ENCODE assay signal across 10 cellular contexts in genomic region chrX:9829308-9830267, GRCh38. TPM values are rescaled to one million over a fixed set of nuclear protein-coding genes. Genes with fewer than 3 reads are reported as not detected.
A peak's percentile ranks its signal among the peaks of the same experiment; 100 is the strongest.
DNase-seq lines count a peak whose midpoint lies in the region; ATAC-seq and TF ChIP-seq lines count a peak whose summit lies in the region.
"Had no signal": no experiment of that assay in that cellular context is flagged by ENCODE, and none has a peak within 500 bp of the region (broad histone marks: within the 10 kb centered on the region; RNA-seq: fewer than 3 reads in every experiment).

No MANE protein-coding gene starts in this region.

- peak overlapping the region; percentile 45; the same call in 1 of the 2 replicates for H3K27ac ChIP-seq in HCT116 (ENCODE audit: low read depth, low read length)
- H3K27ac ChIP-seq in MM.1S (ENCODE audit: low read length), result peak overlapping the region; percentile 58; the same call in 1 of the 2 replicates
- no peak overlapping the region for H3K27ac ChIP-seq in GM23338 (ENCODE audit: low read depth)
- H3K27ac ChIP-seq: skin epidermis had no signal

- H3F3A ChIP-seq in MM.1S (ENCODE audit: insufficient read depth, low read length) (peaks cover 8% of the 10 kb centered on the region), GM23338 (replicated peaks; ENCODE audit: low read depth) (no peaks in the 10 kb centered on the region)

- H3K9ac ChIP-seq in HCT116 (ENCODE audit: low read length) (no peak overlapping the region), MM.1S (ENCODE audit: low read length) (no peak overlapping the region)

- RAD21 ChIA-PET in HCT116 (lab: Charles Lee; ENCODE audit: low non-redundant PET in 1 of 2, low total read pairs in 2 of 2, uncharacterized antibody in 2 of 2, unreplicated experiment in 2 of 2), result no interaction called here

- peak; percentile 77 for ATAC-seq in GM18861 (IDR thresholded peaks at IDR 0.05; ENCODE audit: unreplicated experiment)
- peak; percentile 90 for ATAC-seq in HCT116
- ATAC-seq in GM23338, result no peak

- 0 out of 6 replicates have a peak, but pooled peaks of 2 of the 3 experiments have one; percentile 7 to 28 for TF ChIP-seq CTCF in HCT116 (IDR thresholded peaks at IDR 0.05 in 2 of 3, conservative IDR thresholded peaks at IDR 0.05 in 1 of 3; ENCODE audit: borderline replicate concordance in 1 of 3, insufficient read depth in 1 of 3, low read depth in 2 of 3, low read length in 2 of 3)
- TF ChIP-seq CTCF in MM.1S (IDR thresholded peaks at IDR 0.05; ENCODE audit: low read length), result no peak
- TF ChIP-seq CTCF in kidney epithelial cell (IDR thresholded peaks at IDR 0.05; ENCODE audit: insufficient read depth, low read length, poor library complexity, severe bottlenecking), result no peak
- TF ChIP-seq CTCF in GM23338 (conservative IDR thresholded peaks at IDR 0.05; ENCODE audit: low read depth in 2 of 2), result no peak

- no peak overlapping the region for H2AFZ ChIP-seq in HCT116 (ENCODE audit: low read depth, low read length, poor library complexity, severe bottlenecking)
- no peak overlapping the region for H2AFZ ChIP-seq in MM.1S (ENCODE audit: low read length)
- H2AFZ ChIP-seq in GM23338, result no peak overlapping the region

- CTCF ChIA-PET in HCT116 (lab: Charles Lee), result no interaction called here

- peaks cover 4% of the 10 kb centered on the region; the same call in 1 of the 3 replicates for H3K36me3 Mint-ChIP-seq in GM23338 (ENCODE audit: low read depth)

- H3K4me2 ChIP-seq in HCT116 (ENCODE audit: low read length), result peak overlapping the region; percentile 58
- peak overlapping the region; percentile 62 for H3K4me2 ChIP-seq in MM.1S (ENCODE audit: low read depth, low read length)
- no peak overlapping the region for H3K4me2 ChIP-seq in GM23338

- no peaks in the 10 kb centered on the region for H3K9me3 Mint-ChIP-seq in GM23338

- H3K9me2 ChIP-seq in HCT116 (ENCODE audit: insufficient read depth), result no peaks in the 10 kb centered on the region
- no peaks in the 10 kb centered on the region for H3K9me2 ChIP-seq in MM.1S (replicated peaks; ENCODE audit: insufficient read depth, low read length)
- H3K9me2 ChIP-seq in GM23338 (ENCODE audit: insufficient read depth), result no peaks in the 10 kb centered on the region

- H3K9me3 ChIP-seq in HCT116 (ENCODE audit: control insufficient read depth in 1 of 2, insufficient read depth in 1 of 2, low read depth in 1 of 2, low read length in 2 of 2), result no peaks in the 10 kb centered on the region
- H3K9me3 ChIP-seq in MM.1S (replicated peaks; ENCODE audit: insufficient read depth, low read length), result no peaks in the 10 kb centered on the region
- H3K9me3 ChIP-seq: breast epithelium had no signal

- H3K27ac Mint-ChIP-seq in GM23338, result no peak overlapping the region

- H3K4me1 ChIP-seq in HCT116 (ENCODE audit: control insufficient read depth in 1 of 2, insufficient read depth in 2 of 2, low read length in 2 of 2) (peaks cover 10 to 20% of the 10 kb centered on the region in 2 experiments), MM.1S (ENCODE audit: low read length) (peaks cover 22% of the 10 kb centered on the region), GM23338 (ENCODE audit: insufficient read depth) (peaks cover 10% of the 10 kb centered on the region)
- H3K4me1 ChIP-seq: breast epithelium had no signal

- H3K79me2 ChIP-seq in HCT116 (ENCODE audit: insufficient read depth, low read length) (no peaks in the 10 kb centered on the region), MM.1S (ENCODE audit: low read length) (no peaks in the 10 kb centered on the region), GM23338 (replicated peaks; ENCODE audit: insufficient read depth) (peaks cover 6% of the 10 kb centered on the region; the same call in 1 of the 2 replicates)

- no peaks in the 10 kb centered on the region for H3K27me3 Mint-ChIP-seq in GM23338 (ENCODE audit: insufficient read depth, low read depth, poor library complexity)

- POLR2A ChIA-PET in HCT116 (lab: Charles Lee), result no interaction called here

- H3K27me3 ChIP-seq in HCT116 (ENCODE audit: insufficient read depth, low read length) (no peaks in the 10 kb centered on the region), MM.1S (replicated peaks; ENCODE audit: insufficient read depth, low read length) (no peaks in the 10 kb centered on the region), kidney epithelial cell (ENCODE audit: control insufficient read depth, insufficient read depth, low read length) (no peaks in the 10 kb centered on the region), GM23338 (ENCODE audit: insufficient read depth) (no peaks in the 10 kb centered on the region)

- no peak overlapping the region for H3K4me3 Mint-ChIP-seq in GM23338

- BruUV-seq in HCT116 (replicated peaks; lab: Mats Ljungman, UMichigan), result no TSS peak

- peak; percentile 44 for TF ChIP-seq RAD21 in HCT116 (IDR thresholded peaks at IDR 0.05; ENCODE audit: low read depth)

- no peaks in the 10 kb centered on the region for H3K36me3 ChIP-seq in HCT116 (ENCODE audit: control insufficient read depth in 1 of 2, insufficient read depth in 2 of 2, low read length in 2 of 2)
- H3K36me3 ChIP-seq in MM.1S (replicated peaks; ENCODE audit: insufficient read depth, low read length), result no peaks in the 10 kb centered on the region
- H3K36me3 ChIP-seq in kidney epithelial cell (ENCODE audit: control insufficient read depth, insufficient read depth, low read length), result no peaks in the 10 kb centered on the region
- H3K36me3 ChIP-seq in GM23338 (ENCODE audit: insufficient read depth), result no peaks in the 10 kb centered on the region
- H3K36me3 ChIP-seq: breast epithelium had no signal

- intact Hi-C loops in HCT116 (cut with micrococcal nuclease), result loop anchor here (5.0 kb wide), 1 partner anchor 42 kb away; the partner anchor contains the start of gene SHROOM2

- H4K20me1 ChIP-seq in HCT116 (ENCODE audit: insufficient read depth), result no peaks in the 10 kb centered on the region
- no peaks in the 10 kb centered on the region for H4K20me1 ChIP-seq in MM.1S (ENCODE audit: insufficient read depth, low read length)
- H4K20me1 ChIP-seq in GM23338 (replicated peaks; ENCODE audit: insufficient read depth), result no peaks in the 10 kb centered on the region; the same call in 1 of the 2 replicates

- H3K4me1 Mint-ChIP-seq in GM23338, result peaks cover 48% of the 10 kb centered on the region

- TF ChIP-seq POLR2A in HCT116 (IDR thresholded peaks at IDR 0.05; ENCODE audit: borderline replicate concordance, extremely low read depth, insufficient read depth, insufficient read length), result no peak

- DNase-seq in HCT116 (ENCODE audit: low read depth, low spot score), result peak; percentile 65
- DNase-seq in MM.1S, result peak; percentile 83
- peak; percentile 92 for DNase-seq in kidney epithelial cell (ENCODE audit: low read depth)
- no peak for DNase-seq in GM23338 (ENCODE audit: low spot score)
- DNase-seq in DMS114 treated with DMSO at 0.1 percent for 48 hours (lab: John Stamatoyannopoulos, UW; ENCODE audit: unreplicated experiment), result no peak
- DNase-seq in anterior cingulate cortex (lab: John Stamatoyannopoulos, UW), result no peak
- no peak for DNase-seq in hepatic stellate cell (ENCODE audit: low spot score)

- H3K4me3 ChIP-seq in HCT116 (replicated peaks in 1 of 2; ENCODE audit: low read depth in 1 of 2, low read length in 2 of 2) (0 out of 4 replicates have a peak overlapping the region, but pooled peaks of 1 of the 2 experiments have one; percentile 18), MM.1S (ENCODE audit: low read length) (no peak overlapping the region), kidney epithelial cell (ENCODE audit: low read depth, low read length) (no peak overlapping the region), GM23338 (no peak overlapping the region)
- H3K4me3 ChIP-seq: breast epithelium, skin epidermis had no signal

TF ChIP-seq in HCT116, 20 proteins besides CTCF, POLR2A, EP300 and RAD21 (continues in another document):
- TF ChIP-seq MAX (IDR thresholded peaks at IDR 0.05), result no peak
- TF ChIP-seq SIN3A (IDR thresholded peaks at IDR 0.05; ENCODE audit: low read depth), result no peak
- no peak for TF ChIP-seq ATF3 (IDR thresholded peaks at IDR 0.05)
- no peak for TF ChIP-seq TCF7L2 (IDR thresholded peaks at IDR 0.05; ENCODE audit: borderline replicate concordance, extremely low read depth, insufficient read depth, insufficient read length)
- TF ChIP-seq EZH2 (IDR thresholded peaks at IDR 0.05), result no peak
- TF ChIP-seq SP1 (IDR thresholded peaks at IDR 0.05; ENCODE audit: low read depth), result peak; percentile 79
- TF ChIP-seq ZNF274 (IDR thresholded peaks at IDR 0.05; ENCODE audit: low read depth, low read length), result no peak
- no peak for TF ChIP-seq EGR1 (IDR thresholded peaks at IDR 0.05; ENCODE audit: low read depth)
- TF ChIP-seq ELF1 (IDR thresholded peaks at IDR 0.05; ENCODE audit: borderline replicate concordance, low read depth), result no peak

TF ChIP-seq in GM23338, 12 proteins besides CTCF, POLR2A, EP300 and RAD21 (continues in another document):
- no peak for TF ChIP-seq ETS1 (IDR thresholded peaks at IDR 0.05)
- no peak for TF ChIP-seq JUNB (IDR thresholded peaks at IDR 0.05; ENCODE audit: unreplicated experiment)

RNA-seq across cellular contexts. Expression of gene SHROOM2, which starts 43.4 kb away (rescaled TPM):
- total RNA-seq in HCT116 (2021; ENCODE audit: unreplicated experiment), result 5.3 TPM
- polyA plus RNA-seq in HCT116 (2012), result 3.2 and 3.5 TPM in 2 replicates
- total RNA-seq in kidney epithelial cell, result 10.6 and 14.1 TPM in 2 replicates
- 15.8 and 16.8 TPM in 2 replicates for total RNA-seq in GM23338 (2014; rRNA removed; shearing (Covaris generic))
- polyA plus RNA-seq in GM23338 (2016; fragmentation: Nextera tagmentation; extraction: Ambion mirVana), result 3.2 and 3.5 TPM in 2 replicates

Comparison
In these comparisons a context has a peak if more than half of its experiments do, and no peak if none do; other contexts are left out.
1. DNase-seq: peak in HCT116 (single experiment), MM.1S (single experiment) and kidney epithelial cell (single experiment); none in GM23338 (single experiment), DMS114 treated with DMSO at 0.1 percent for 48 hours (single experiment), anterior cingulate cortex (0 of 58) and hepatic stellate cell (single experiment).
2. CTCF ChIP-seq: peak in HCT116 (2 of 3); none in MM.1S (single experiment), kidney epithelial cell (single experiment) and GM23338 (0 of 2).